In genomic region chr5:55535199-55535905, GRCh38 we compare ENCODE assay signal across 8 cellular contexts. TPM values are rescaled to one million over a fixed set of nuclear protein-coding genes. Genes with fewer than 3 reads are reported as not detected.
DNase-seq lines count a peak whose midpoint lies in the region; ATAC-seq and TF ChIP-seq lines count a peak whose summit lies in the region.

No MANE protein-coding gene starts in this region.

- H3K4me3 ChIP-seq in epithelial cell of esophagus (ENCODE audit: low read length): peak overlapping the region; percentile 70

- DNase-seq in RPMI8226 (peak; percentile 25), epithelial cell of esophagus (ENCODE audit: low read depth) (no peak), NCI-H2029 (lab: John Stamatoyannopoulos, UW) (no peak), 8988T (no peak)
- DNase-seq in natural killer cell treated with Interleukin-12 subunit alpha and Interleukin-12 subunit beta and Interleukin-15 and Interleukin-18, amount 100 ng/mL, for 72 hours (ENCODE audit: low spot score): no peak
- no peak for DNase-seq in stimulated activated naive CD4-positive, alpha-beta T cell (lab: John Stamatoyannopoulos, UW)

- peaks cover 13 to 20% of the 10 kb centered on the region in 2 donors for H3K4me1 Mint-ChIP-seq in natural killer cell treated with Interleukin-12 subunit alpha and Interleukin-12 subunit beta and Interleukin-15 and Interleukin-18, amount 100 ng/mL, for 72 hours (ENCODE audit: low read depth in 2 of 2)

- peak overlapping the region; percentile 92 for H3K4me3 Mint-ChIP-seq in natural killer cell treated with Interleukin-12 subunit alpha and Interleukin-12 subunit beta and Interleukin-15 and Interleukin-18, amount 100 ng/mL, for 72 hours

- peaks cover 0 to 6% of the 10 kb centered on the region in 2 donors for H3K27me3 Mint-ChIP-seq in natural killer cell treated with Interleukin-12 subunit alpha and Interleukin-12 subunit beta and Interleukin-15 and Interleukin-18, amount 100 ng/mL, for 72 hours

- H3K27ac Mint-ChIP-seq in natural killer cell treated with Interleukin-12 subunit alpha and Interleukin-12 subunit beta and Interleukin-15 and Interleukin-18, amount 100 ng/mL, for 72 hours: peak overlapping the region; percentile 74 to 77

- no peak for TF ChIP-seq CTCF in epithelial cell of esophagus (IDR thresholded peaks at IDR 0.05; ENCODE audit: insufficient read depth, low read depth, low read length, missing control alignments)

- no peaks in the 10 kb centered on the region for H3K36me3 Mint-ChIP-seq in natural killer cell treated with Interleukin-12 subunit alpha and Interleukin-12 subunit beta and Interleukin-15 and Interleukin-18, amount 100 ng/mL, for 72 hours

- peak; percentile 20 for ATAC-seq in GM18502 (IDR thresholded peaks at IDR 0.05; ENCODE audit: poor library complexity, unreplicated experiment)
- ATAC-seq in HG02571 (IDR thresholded peaks at IDR 0.05; ENCODE audit: unreplicated experiment): peak; percentile 9
- peak in 1 of 2 donors; percentile 3 for ATAC-seq in natural killer cell treated with Interleukin-12 subunit alpha and Interleukin-12 subunit beta and Interleukin-15 and Interleukin-18, amount 100 ng/mL, for 72 hours

- H3K9me3 Mint-ChIP-seq in natural killer cell treated with Interleukin-12 subunit alpha and Interleukin-12 subunit beta and Interleukin-15 and Interleukin-18, amount 100 ng/mL, for 72 hours: no peaks in the 10 kb centered on the region

RNA-seq across cellular contexts. Expression of gene PLPP1, which starts 0.6 kb away (rescaled TPM):
- 1 to 10 TPM; 5.9 to 6.8 TPM for total RNA-seq in natural killer cell treated with Interleukin-12 subunit alpha and Interleukin-12 subunit beta and Interleukin-15 and Interleukin-18, amount 100 ng/mL, for 72 hours
